ENCODE assay signal across 9 cellular contexts in genomic region chr15:29103825-29104565, GRCh38.
DNase-seq lines count a peak whose midpoint lies in the region; ATAC-seq and TF ChIP-seq lines count a peak whose summit lies in the region.
"Had no signal": no experiment of that assay in that cellular context is flagged by ENCODE, and none has a peak within 500 bp of the region (broad histone marks: within the 10 kb centered on the region; RNA-seq: fewer than 3 reads in every experiment).

No MANE protein-coding gene starts in this region.

- no peak overlapping the region for H3K4me3 ChIP-seq in GM06990 (replicated peaks; ENCODE audit: low read depth, low read length)
- peak overlapping the region; percentile 53 for H3K4me3 ChIP-seq in HUES6 (ENCODE audit: low read depth, low read length)
- H3K4me3 ChIP-seq in lower lobe of right lung = peak overlapping the region; percentile 35

- TF ChIP-seq CTCF in GM06990 (IDR thresholded peaks at IDR 0.05; ENCODE audit: insufficient read depth, low read length, poor library complexity, severe bottlenecking) = peak; percentile 77
- peak; percentile 73 for TF ChIP-seq CTCF in lower lobe of right lung (IDR thresholded peaks at IDR 0.05)

- H3K27ac ChIP-seq in HUES6 (ENCODE audit: low read depth, low read length) (no peak overlapping the region), lower lobe of right lung (no peak overlapping the region)
- H3K27ac ChIP-seq: VCaP had no signal

- H3K27me3 ChIP-seq in GM06990 (replicated peaks; ENCODE audit: control insufficient read depth, insufficient read depth, low read length) (no peaks in the 10 kb centered on the region; the same call in 1 of the 2 replicates), HUES6 (ENCODE audit: control insufficient read depth, insufficient read depth, low read length) (no peaks in the 10 kb centered on the region), lower lobe of right lung (ENCODE audit: low read depth) (peaks cover 9% of the 10 kb centered on the region)

- H3K4me3 Mint-ChIP-seq in dendritic cell treated with granulocyte-macrophage colony-stimulating factor and Interleukin-4, amounts not matched to agents 40 ng/mL and 50 ng/mL, for 4 days = peak overlapping the region; percentile 22

- H3K36me3 ChIP-seq in GM06990 (ENCODE audit: control insufficient read depth, insufficient read depth, low read length) = no peaks in the 10 kb centered on the region
- H3K36me3 ChIP-seq in HUES6 (ENCODE audit: control insufficient read depth, insufficient read depth, low read length) = no peaks in the 10 kb centered on the region
- H3K36me3 ChIP-seq in lower lobe of right lung = no peaks in the 10 kb centered on the region

- no peak overlapping the region for H3K27ac Mint-ChIP-seq in dendritic cell treated with granulocyte-macrophage colony-stimulating factor and Interleukin-4, amounts not matched to agents 40 ng/mL and 50 ng/mL, for 4 days

- no peaks in the 10 kb centered on the region for H3K9me3 Mint-ChIP-seq in dendritic cell treated with granulocyte-macrophage colony-stimulating factor and Interleukin-4, amounts not matched to agents 40 ng/mL and 50 ng/mL, for 4 days

- ATAC-seq in lower lobe of right lung = peak; percentile 77 to 79

- H3K9me3 ChIP-seq in HUES6 (ENCODE audit: control insufficient read depth, insufficient read depth, low read depth, low read length) (no peaks in the 10 kb centered on the region), lower lobe of right lung (no peaks in the 10 kb centered on the region)

- H3K4me1 ChIP-seq in HUES6 (ENCODE audit: control insufficient read depth, insufficient read depth, low read length) = peaks cover 14% of the 10 kb centered on the region
- H3K4me1 ChIP-seq in lower lobe of right lung = peaks cover 7% of the 10 kb centered on the region

- no peaks in the 10 kb centered on the region for H3K4me1 Mint-ChIP-seq in dendritic cell treated with granulocyte-macrophage colony-stimulating factor and Interleukin-4, amounts not matched to agents 40 ng/mL and 50 ng/mL, for 4 days (ENCODE audit: low read depth)

- intact Hi-C loops in dendritic cell treated with granulocyte-macrophage colony-stimulating factor and Interleukin-4, amounts not matched to agents 40 ng/mL and 50 ng/mL, for 4 days (cut with micrococcal nuclease) = no loop called here
- intact Hi-C loops in lower lobe of right lung (cut with DNase I) = no loop called here

- H3K9ac ChIP-seq in HUES6 (ENCODE audit: low read length) = peak overlapping the region; percentile 49

- DNase-seq in GM06990 (ENCODE audit: extremely low read depth, insufficient read length) (peak; percentile 68), lower lobe of right lung (peak; percentile 57), OCI-M2 (lab: John Stamatoyannopoulos, UW; ENCODE audit: unreplicated experiment) (no peak), NCI-H146 (lab: John Stamatoyannopoulos, UW) (no peak)
- DNase-seq in activated CD4-positive, alpha-beta T cell treated with anti-CD3 and anti-CD28 coated beads, Interleukin-2, amount 50 U/mL, for 1 hour = peak; percentile 56
- DNase-seq in stimulated activated CD8-positive, alpha-beta memory T cell treated with anti-CD3 and anti-CD28 coated beads, Interleukin-12 subunit alpha, Interleukin-12 subunit beta, amount 100 ng/mL, for 24 hours (ENCODE audit: extremely low read depth) = peak; percentile 19

- peaks cover 5% of the 10 kb centered on the region for H3K27me3 Mint-ChIP-seq in dendritic cell treated with granulocyte-macrophage colony-stimulating factor and Interleukin-4, amounts not matched to agents 40 ng/mL and 50 ng/mL, for 4 days

- no peaks in the 10 kb centered on the region for H3K36me3 Mint-ChIP-seq in dendritic cell treated with granulocyte-macrophage colony-stimulating factor and Interleukin-4, amounts not matched to agents 40 ng/mL and 50 ng/mL, for 4 days (ENCODE audit: low read depth)

Comparison
In these comparisons a context has a peak if more than half of its experiments do, and no peak if none do; other contexts are left out.
1. DNase-seq: peak in GM06990 (single experiment), activated CD4-positive, alpha-beta T cell treated with anti-CD3 and anti-CD28 coated beads, Interleukin-2, amount 50 U/mL, for 1 hour (single experiment), lower lobe of right lung (single experiment) and stimulated activated CD8-positive, alpha-beta memory T cell treated with anti-CD3 and anti-CD28 coated beads, Interleukin-12 subunit alpha, Interleukin-12 subunit beta, amount 100 ng/mL, for 24 hours (single experiment); none in OCI-M2 (single experiment) and NCI-H146 (single experiment).